In genomic region chrX:49840679-49841078, GRCh38 we compare ENCODE assay signal across 8 cellular contexts.
DNase-seq lines count a peak whose midpoint lies in the region; ATAC-seq and TF ChIP-seq lines count a peak whose summit lies in the region.

No MANE protein-coding gene starts in this region.

- H3K4me3 ChIP-seq in NT2/D1 (ENCODE audit: insufficient read length, low read depth), result no peak overlapping the region

- no peaks in the 10 kb centered on the region for H3K9me3 ChIP-seq in NT2/D1 (ENCODE audit: insufficient read depth, low read length)

- no peaks in the 10 kb centered on the region for H3K4me1 ChIP-seq in NT2/D1 (ENCODE audit: insufficient read depth, insufficient read length)

- peak; percentile 52 for TF ChIP-seq CTCF in GM12873 (IDR thresholded peaks at IDR 0.05; ENCODE audit: insufficient read depth, low read depth, low read length, missing control alignments)

- intact Hi-C loops in head of caudate nucleus (cut with DNase I) (no loop called here), posterior cingulate gyrus (cut with DNase I) (loop anchor here (5.0 kb wide), 1 partner anchor 37 kb away; the partner anchor contains the start of gene USP27X)

- H3K9ac ChIP-seq in NT2/D1 (ENCODE audit: insufficient read length, low read depth), result no peak overlapping the region

- DNase-seq in HUDEP-2 (lab: John Stamatoyannopoulos, UW; ENCODE audit: unreplicated experiment in 76 of 76) (peak in 49 of 76 experiments; percentile 1 to 61 (median 14)), NT2/D1 (ENCODE audit: low read depth, low spot score) (peak; percentile 65), head of caudate nucleus (peak; percentile 27 to 77 (median 60)), posterior cingulate gyrus (peak; percentile 41 to 95 (median 71))
- peak; percentile 53 to 63 for DNase-seq in activated T-cell treated with anti-CD3 and anti-CD28 coated beads, Interleukin-2, amount 50 U/mL, for 48 hours

- ATAC-seq in GM21619 (IDR thresholded peaks at IDR 0.05; ENCODE audit: unreplicated experiment) (no peak), HG03025 (IDR thresholded peaks at IDR 0.05; ENCODE audit: low FRiP score, unreplicated experiment) (no peak)

- no peaks in the 10 kb centered on the region for H3K36me3 ChIP-seq in NT2/D1 (ENCODE audit: insufficient read depth, insufficient read length, low read length)

- no peaks in the 10 kb centered on the region for H3K27me3 ChIP-seq in NT2/D1 (ENCODE audit: insufficient read depth, insufficient read length)

Comparison
In these comparisons a context has a peak if more than half of its experiments do, and no peak if none do; other contexts are left out.
1. DNase-seq: peak in every context shown above with its lines; median percentile 71 in posterior cingulate gyrus; 65 in NT2/D1; 60 in head of caudate nucleus; 58 in activated T-cell treated with anti-CD3 and anti-CD28 coated beads, Interleukin-2, amount 50 U/mL, for 48 hours; 14 in HUDEP-2.